ENCODE assay signal across 9 cellular contexts in the genomic region with DNA sequence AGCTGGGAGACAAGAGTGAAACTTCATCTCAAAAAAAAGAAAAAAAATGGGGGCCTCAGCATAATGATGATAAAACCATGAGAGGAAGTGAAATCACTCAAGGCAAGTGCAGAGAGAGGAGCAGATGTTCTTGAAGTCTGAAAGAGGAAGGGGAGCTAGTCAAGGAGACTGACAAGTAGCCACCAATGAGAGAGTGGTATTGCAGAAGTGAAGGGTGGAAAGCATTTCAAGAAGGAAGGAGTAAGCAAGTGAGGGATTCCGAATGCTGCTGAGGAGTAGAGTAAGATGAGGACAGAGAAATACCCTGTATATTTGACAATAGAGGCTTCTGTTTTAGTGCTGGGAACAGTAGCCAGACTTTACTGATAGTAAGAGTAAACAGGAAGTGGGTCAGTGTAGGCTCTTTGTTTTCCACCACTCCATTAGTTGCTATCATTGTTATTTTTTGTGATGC. TPM values are rescaled to one million over a fixed set of nuclear protein-coding genes. Genes with fewer than 3 reads are reported as not detected.
DNase-seq lines count a peak whose midpoint lies in the region; ATAC-seq, FAIRE-seq and TF ChIP-seq lines count a peak whose summit lies in the region.
"Had no signal": no experiment of that assay in that cellular context is flagged by ENCODE, and none has a peak within 500 bp of the region (broad histone marks: within the 10 kb centered on the region; RNA-seq: fewer than 3 reads in every experiment).

No MANE protein-coding gene starts in this region.

- H3K4me3 Mint-ChIP-seq in CD14-positive monocyte (peak overlapping the region; percentile 70 to 75), T-helper 17 cell (peak overlapping the region; percentile 22), progenitor cell of endocrine pancreas (ENCODE audit: low read depth) (peak overlapping the region; percentile 6)

- no peak overlapping the region for H3K4me3 ChIP-seq in kidney (ENCODE audit: low read length in 2 of 2)

- TF ChIP-seq CTCF in CD14-positive monocyte (IDR thresholded peaks at IDR 0.05) (no peak), progenitor cell of endocrine pancreas (IDR thresholded peaks at IDR 0.05; ENCODE audit: unreplicated experiment) (no peak), kidney (IDR thresholded peaks at IDR 0.05; ENCODE audit: borderline replicate concordance, extremely low read depth, insufficient read depth) (no peak)

- H3K36me3 Mint-ChIP-seq in CD14-positive monocyte: peaks cover 22 to 23% of the 10 kb centered on the region in 2 donors
- peaks cover 6% of the 10 kb centered on the region for H3K36me3 Mint-ChIP-seq in T-helper 17 cell (ENCODE audit: low read depth)
- peaks cover 10% of the 10 kb centered on the region for H3K36me3 Mint-ChIP-seq in progenitor cell of endocrine pancreas (ENCODE audit: insufficient read depth)

- DNase-seq in CD14-positive monocyte (ENCODE audit: low spot score): peak; percentile 49
- DNase-seq in GM19238 (ENCODE audit: insufficient read length, low spot score): peak; percentile 48
- DNase-seq in T-helper 17 cell: no peak
- DNase-seq in progenitor cell of endocrine pancreas (ENCODE audit: low spot score, unreplicated experiment): no peak
- DNase-seq in SHP77 treated with DMSO at 0.1 percent for 48 hours (lab: John Stamatoyannopoulos, UW): no peak
- DNase-seq in NK-92 treated with Interleukin-12 subunit alpha and Interleukin-12 subunit beta, amount 100 ng/mL, for 24 hours (lab: John Stamatoyannopoulos, UW): no peak
- DNase-seq in kidney: no peak

- FAIRE-seq in kidney (lab: Jason Lieb, UNC): no peak

- H3K9me3 ChIP-seq in T-helper 17 cell (ENCODE audit: control insufficient read depth, low read length, poor library complexity, severe bottlenecking) (no peaks in the 10 kb centered on the region), kidney (ENCODE audit: control insufficient read depth in 1 of 2, low read length in 2 of 2) (no peaks in the 10 kb centered on the region)

- no peak overlapping the region for H3K27ac ChIP-seq in kidney (ENCODE audit: low read depth in 2 of 2, low read length in 2 of 2)

- peaks cover 0 to 7% (median 0%) of the 10 kb centered on the region in 7 donors for H3K9me3 Mint-ChIP-seq in CD14-positive monocyte
- H3K9me3 Mint-ChIP-seq in progenitor cell of endocrine pancreas (ENCODE audit: low read depth): no peaks in the 10 kb centered on the region

- H3K9ac ChIP-seq in kidney (ENCODE audit: low read length in 2 of 2): no peak overlapping the region

- ATAC-seq in HG03108 (IDR thresholded peaks at IDR 0.05; ENCODE audit: unreplicated experiment) (peak; percentile 65), T-helper 17 cell (peak; percentile 51)

- intact Hi-C loops in CD14-positive monocyte (cut with micrococcal nuclease) (loop anchor here (5.0 to 10.0 kb wide), 5 partner anchors 42 to 220 kb away; a partner anchor contains a TSS), kidney (cut with DNase I) (no loop called here)

- no peaks in the 10 kb centered on the region for H3K4me1 ChIP-seq in kidney (ENCODE audit: control insufficient read depth in 1 of 2, insufficient read depth in 1 of 2, low read depth in 1 of 2, low read length in 2 of 2)

- H3K36me3 ChIP-seq in kidney (ENCODE audit: control insufficient read depth in 1 of 2, insufficient read depth in 2 of 2, low read length in 2 of 2): peaks cover 4 to 5% of the 10 kb centered on the region in 2 donors

- H3K27me3 Mint-ChIP-seq in CD14-positive monocyte (ENCODE audit: low read depth in 3 of 3): peaks cover 0 to 1% (median 0%) of the 10 kb centered on the region in 3 donors
- H3K27me3 Mint-ChIP-seq in T-helper 17 cell: no peaks in the 10 kb centered on the region
- H3K27me3 Mint-ChIP-seq in progenitor cell of endocrine pancreas: no peaks in the 10 kb centered on the region

- H3K27ac Mint-ChIP-seq in CD14-positive monocyte: peak overlapping the region; percentile 90 to 98 (median 93)
- H3K27ac Mint-ChIP-seq in T-helper 17 cell: no peak overlapping the region
- H3K27ac Mint-ChIP-seq in progenitor cell of endocrine pancreas: peak overlapping the region; percentile 86

- H3K4me1 Mint-ChIP-seq in CD14-positive monocyte: peaks cover 42% of the 10 kb centered on the region
- peaks cover 28% of the 10 kb centered on the region for H3K4me1 Mint-ChIP-seq in T-helper 17 cell
- H3K4me1 Mint-ChIP-seq in progenitor cell of endocrine pancreas (ENCODE audit: low read depth): peaks cover 21% of the 10 kb centered on the region

RNA-seq across cellular contexts. Expression of a gene that starts 2.9 kb away (rescaled TPM):
- polyA plus RNA-seq in CD14-positive monocyte: 10 to 100 TPM; 31.4 to 34.3 TPM
- total RNA-seq in T-helper 17 cell: 10 to 100 TPM; 16.1 to 16.2 TPM
- 12.1 and 15.0 TPM in 2 replicates for total RNA-seq in progenitor cell of endocrine pancreas
- 18.6 TPM for total RNA-seq in kidney
- polyA plus RNA-seq in kidney (ENCODE audit: insufficient read depth, low read depth, low replicate concordance): 19.5 TPM

RNA-seq across cellular contexts. Expression of a gene that starts 3.0 kb away (rescaled TPM):
- polyA plus RNA-seq in CD14-positive monocyte (10 to 100 TPM; 62.3 to 80.3 TPM), kidney (ENCODE audit: insufficient read depth, low read depth, low replicate concordance) (19.5 TPM)
- total RNA-seq in T-helper 17 cell (10 to 100 TPM; 18.6 to 20.3 TPM), progenitor cell of endocrine pancreas (37.2 and 41.1 TPM in 2 replicates), kidney (34.5 TPM)

RNA-seq across cellular contexts. Expression of a gene that starts 52.9 kb away (rescaled TPM):
- not detected for polyA plus RNA-seq in CD14-positive monocyte
- total RNA-seq in T-helper 17 cell: not detected
- 0.69 TPM in 1 of 2 replicates, not detected in the other for total RNA-seq in progenitor cell of endocrine pancreas
- 0.57 TPM for total RNA-seq in kidney
- polyA plus RNA-seq in kidney (ENCODE audit: insufficient read depth, low read depth, low replicate concordance): not detected
- polyA plus RNA-seq: adipose tissue had no signal

Comparison
In these comparisons a context has a peak if more than half of its experiments do, and no peak if none do; other contexts are left out.
1. DNase-seq: peak in CD14-positive monocyte (single experiment) and GM19238 (single experiment); none in T-helper 17 cell (0 of 3), progenitor cell of endocrine pancreas (single experiment), SHP77 treated with DMSO at 0.1 percent for 48 hours (single experiment), NK-92 treated with Interleukin-12 subunit alpha and Interleukin-12 subunit beta, amount 100 ng/mL, for 24 hours (single experiment) and kidney (single experiment).
2. H3K4me3 Mint-ChIP-seq: peak in every context shown above with its lines; median percentile 72 in CD14-positive monocyte; 22 in T-helper 17 cell; 6 in progenitor cell of endocrine pancreas.